Comparison of ENCODE assay signal across 8 cellular contexts in the genomic region with DNA sequence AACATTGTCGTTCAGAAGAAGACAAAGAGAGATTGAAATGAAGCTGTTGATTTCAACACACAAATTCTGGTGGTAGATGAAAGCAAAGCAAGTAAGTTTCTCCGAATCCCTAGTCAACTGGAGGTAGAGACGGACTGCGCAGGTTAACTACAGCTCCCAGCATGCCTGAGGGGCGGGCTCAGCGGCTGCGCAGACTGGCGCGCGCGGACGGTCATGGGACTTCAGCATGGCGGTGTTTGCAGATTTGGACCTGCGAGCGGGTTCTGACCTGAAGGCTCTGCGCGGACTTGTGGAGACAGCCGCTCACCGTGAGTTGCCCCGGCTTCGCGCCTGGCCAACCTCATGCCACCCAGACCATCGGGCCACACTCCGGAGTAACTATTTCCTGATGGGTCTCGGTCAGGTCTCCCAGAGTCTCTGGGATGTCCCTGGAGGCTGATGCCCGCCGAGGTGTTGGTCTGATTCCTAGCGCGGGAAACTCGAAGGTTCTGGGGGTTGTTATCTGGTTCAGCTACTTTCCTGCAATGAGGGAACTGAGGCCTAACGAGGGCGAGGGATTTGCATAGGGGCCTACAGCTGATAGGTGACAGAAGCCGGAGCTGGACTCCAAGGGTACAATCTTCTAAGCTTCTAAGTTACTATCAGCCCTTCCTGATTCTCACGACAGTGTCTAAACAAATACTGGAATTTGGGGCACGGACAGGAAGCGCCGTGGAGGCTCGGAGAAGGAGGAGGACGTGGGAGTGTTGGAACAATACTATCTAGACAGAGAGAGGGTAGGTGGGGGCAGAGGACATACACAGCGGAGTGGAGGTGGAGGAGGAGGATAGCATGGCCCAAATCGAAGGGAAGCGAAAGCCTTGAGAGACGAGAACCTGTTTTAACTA.
DNase-seq lines count a peak whose midpoint lies in the region; ATAC-seq lines count a peak whose summit lies in the region.

A gene (plus strand): TSS at position 214 of the 887 bp plus-strand sequence. CDS start 13 bp downstream, at position 227.

- ATAC-seq in GM18867 (IDR thresholded peaks at IDR 0.05; ENCODE audit: unreplicated experiment): peak; percentile 98
- ATAC-seq in HG03097 (IDR thresholded peaks at IDR 0.05; ENCODE audit: low FRiP score, unreplicated experiment): peak; percentile 96

- peak within 1 kb of the TSS; percentile 39; the same call in 1 of the 2 replicates for H3K27ac ChIP-seq in ACC112 (ENCODE audit: low read depth, low read length)

- H3K27me3 ChIP-seq in ACC112 (ENCODE audit: insufficient read depth, low read length): no peaks in the 10 kb centered on the region

- H3K4me1 ChIP-seq in ACC112 (ENCODE audit: control insufficient read depth, insufficient read depth, low read length, unreplicated experiment): peaks cover 15% of the 10 kb centered on the region

- peak; percentile 69 for DNase-seq in NCI-H2227 treated with DMSO at 0.1 percent for 48 hours (lab: John Stamatoyannopoulos, UW)
- DNase-seq in activated CD4-positive, CD25-positive, alpha-beta regulatory T cell treated with anti-CD3 and anti-CD28 coated beads, Interleukin-2, amount 50 U/mL, for 16 hours (ENCODE audit: low read depth, low spot score): peak; percentile 77
- DNase-seq in central memory CD4-positive, alpha-beta T cell: peak; percentile 77
- DNase-seq in iris pigment epithelial cell (ENCODE audit: low read depth): peak; percentile 90
- peak; percentile 70 to 81 (median 73) for DNase-seq in stimulated activated CD4-positive, alpha-beta T cell treated with anti-CD3 and anti-CD28 coated beads, Interleukin-12 subunit alpha, Interleukin-12 subunit beta, amount 100 ng/mL, for 48 hours (ENCODE audit: low read depth in 2 of 3, low spot score in 1 of 3)

- peak within 1 kb of the TSS; percentile 98 for H2AFZ ChIP-seq in ACC112 (ENCODE audit: low read length, unreplicated experiment)

- H3K4me3 ChIP-seq in ACC112 (ENCODE audit: low read depth, low read length): peak within 1 kb of the TSS; percentile 95

- H3K36me3 ChIP-seq in ACC112 (ENCODE audit: insufficient read depth, low read length): peaks cover 8% of the 10 kb centered on the region; the same call in 1 of the 2 replicates

- peaks cover 34% of the 10 kb centered on the region for H3K79me2 ChIP-seq in ACC112 (ENCODE audit: control insufficient read depth, insufficient read depth, low read length, unreplicated experiment)

Comparison
In these comparisons a context has a peak if more than half of its experiments do, and no peak if none do; other contexts are left out.
1. Peak in every context shown above with its lines: DNase-seq, ATAC-seq, H3K4me3 ChIP-seq and H3K27ac ChIP-seq.